In genomic region chr1:10286244-10286643, GRCh38 we compare ENCODE assay signal across 19 cellular contexts.
A peak's percentile ranks its signal among the peaks of the same experiment; 100 is the strongest.
DNase-seq lines count a peak whose midpoint lies in the region; ATAC-seq and TF ChIP-seq lines count a peak whose summit lies in the region.
"Had no signal": no experiment of that assay in that cellular context is flagged by ENCODE, and none has a peak within 500 bp of the region (broad histone marks: within the 10 kb centered on the region; RNA-seq: fewer than 3 reads in every experiment).

No MANE protein-coding gene starts in this region.

- no peak overlapping the region for H3K4me3 Mint-ChIP-seq in activated CD4-positive, alpha-beta T cell treated with anti-CD3 and anti-CD28 coated beads, Interleukin-2, amount 10 ng/mL, durations not matched to agents 24 days and 14 days
- H3K4me3 Mint-ChIP-seq: natural killer cell treated with Interleukin-12 subunit alpha and Interleukin-12 subunit beta and Interleukin-15 and Interleukin-18, amount 100 ng/mL, for 72 hours had no signal

- H3K4me3 ChIP-seq in heart left ventricle (no peak overlapping the region), prostate gland (no peak overlapping the region), OCI-LY7 (ENCODE audit: low read depth, low read length, poor library complexity, severe bottlenecking) (no peak overlapping the region)
- H3K4me3 ChIP-seq: lung, tibial nerve had no signal

- no peak overlapping the region for H3K4me2 ChIP-seq in OCI-LY7 (ENCODE audit: low read length)

- H3K36me3 ChIP-seq in heart left ventricle = peaks cover 0 to 95% (median 73%) of the 10 kb centered on the region in 9 donors
- H3K36me3 ChIP-seq in prostate gland = no peaks in the 10 kb centered on the region
- no peaks in the 10 kb centered on the region for H3K36me3 ChIP-seq in OCI-LY7 (ENCODE audit: insufficient read depth, low read length)

- ATAC-seq in heart left ventricle (peak; percentile 95 to 98 (median 98)), sciatic nerve (no peak)
- ATAC-seq: natural killer cell treated with Interleukin-12 subunit alpha and Interleukin-12 subunit beta and Interleukin-15 and Interleukin-18, amount 100 ng/mL, for 72 hours had no signal

- no peaks in the 10 kb centered on the region for H3K9me3 Mint-ChIP-seq in activated CD4-positive, alpha-beta T cell treated with anti-CD3 and anti-CD28 coated beads, Interleukin-2, amount 10 ng/mL, durations not matched to agents 24 days and 14 days
- H3K9me3 Mint-ChIP-seq: natural killer cell treated with Interleukin-12 subunit alpha and Interleukin-12 subunit beta and Interleukin-15 and Interleukin-18, amount 100 ng/mL, for 72 hours had no signal

- H3K27me3 Mint-ChIP-seq in activated CD4-positive, alpha-beta T cell treated with anti-CD3 and anti-CD28 coated beads, Interleukin-2, amount 10 ng/mL, durations not matched to agents 24 days and 14 days = no peaks in the 10 kb centered on the region
- H3K27me3 Mint-ChIP-seq: natural killer cell treated with Interleukin-12 subunit alpha and Interleukin-12 subunit beta and Interleukin-15 and Interleukin-18, amount 100 ng/mL, for 72 hours had no signal

- TF ChIP-seq POLR2A in heart left ventricle (IDR thresholded peaks at IDR 0.05) (no peak), prostate gland (IDR thresholded peaks at IDR 0.05) (no peak)

- BruUV-seq in OCI-LY7 (replicated peaks; lab: Mats Ljungman, UMichigan) = no TSS peak

- WGBS in heart left ventricle, 4 donors = 30 to 54% (median 48%) methylated on average over 3 of the region's 3 CpGs
- 44% methylated on average over 3 of the region's 3 CpGs for WGBS in prostate gland

- H4K20me1 ChIP-seq in OCI-LY7 (ENCODE audit: insufficient read depth, low read length) = no peaks in the 10 kb centered on the region

- DNase-seq in activated CD4-positive, alpha-beta T cell treated with anti-CD3 and anti-CD28 coated beads, Interleukin-2, amount 10 ng/mL, durations not matched to agents 24 days and 14 days = peak; percentile 42
- no peak for DNase-seq in activated CD4-positive, alpha-beta T cell treated with anti-CD3 and anti-CD28 coated beads for 1 hour
- peak in 4 of 5 donors; percentile 25 to 59 (median 42) for DNase-seq in heart left ventricle
- DNase-seq in prostate gland (ENCODE audit: low spot score) = peak; percentile 12
- no peak for DNase-seq in RKO (ENCODE audit: low spot score)
- DNase-seq in OCI-LY7 (ENCODE audit: low spot score) = no peak
- DNase-seq in sciatic nerve (ENCODE audit: low spot score) = no peak
- DNase-seq in activated gamma-delta T cell (lab: John Stamatoyannopoulos, UW) = no peak
- DNase-seq: activated CD4-positive, CD25-positive, alpha-beta regulatory T cell treated with anti-CD3 and anti-CD28 coated beads, Interleukin-2, amount 50 U/mL, for 72 hours; activated gamma-delta T cell treated with Interleukin-2 at 50 U/mL for 16 hours; NCI-H2081; NCI-H526 treated with DMSO at 0.1 percent for 48 hours; stimulated activated CD4-positive, alpha-beta T cell treated with anti-CD3 and anti-CD28 coated beads, Interleukin-2, amount 100 ng/mL, for 24 hours; T-helper 9 cell had no signal

- H3K27me3 ChIP-seq in heart left ventricle (no peaks in the 10 kb centered on the region), prostate gland (replicated peaks; ENCODE audit: insufficient read depth) (no peaks in the 10 kb centered on the region)
- H3K27me3 ChIP-seq: tibial nerve had no signal

- H3K79me2 ChIP-seq in OCI-LY7 (ENCODE audit: insufficient read depth, low read depth, low read length) = no peaks in the 10 kb centered on the region

- no peak for TF ChIP-seq CTCF in heart left ventricle (IDR thresholded peaks at IDR 0.05)
- no peak for TF ChIP-seq CTCF in prostate gland (IDR thresholded peaks at IDR 0.05)
- no peak for TF ChIP-seq CTCF in OCI-LY7 (conservative IDR thresholded peaks at IDR 0.05; ENCODE audit: low read length)

- H3K27ac Mint-ChIP-seq in activated CD4-positive, alpha-beta T cell treated with anti-CD3 and anti-CD28 coated beads, Interleukin-2, amount 10 ng/mL, durations not matched to agents 24 days and 14 days = no peak overlapping the region
- H3K27ac Mint-ChIP-seq: natural killer cell treated with Interleukin-12 subunit alpha and Interleukin-12 subunit beta and Interleukin-15 and Interleukin-18, amount 100 ng/mL, for 72 hours had no signal

- no peaks in the 10 kb centered on the region for H3K9me3 ChIP-seq in heart left ventricle
- H3K9me3 ChIP-seq in prostate gland = no peaks in the 10 kb centered on the region
- no peaks in the 10 kb centered on the region for H3K9me3 ChIP-seq in OCI-LY7 (ENCODE audit: low read length)
- H3K9me3 ChIP-seq: tibial nerve had no signal

- POLR2A ChIA-PET in OCI-LY7 (lab: Charles Lee) = interaction anchor here (0.7 kb wide), 1 partner anchor 930 kb away, joined by 3 read pairs; no protein-coding TSS in a partner anchor

- H3K4me1 ChIP-seq in heart left ventricle (peaks cover 3 to 49% (median 23%) of the 10 kb centered on the region in 12 donors), prostate gland (replicated peaks) (no peaks in the 10 kb centered on the region), OCI-LY7 (ENCODE audit: insufficient read depth, low read length, poor library complexity, severe bottlenecking) (no peaks in the 10 kb centered on the region)
- H3K4me1 ChIP-seq: tibial nerve had no signal

- intact Hi-C loops in activated CD4-positive, alpha-beta T cell treated with anti-CD3 and anti-CD28 coated beads, Interleukin-2, amount 10 ng/mL, durations not matched to agents 24 days and 14 days (cut with micrococcal nuclease) = no loop called here
- intact Hi-C loops in heart left ventricle (cut with DNase I) (loop anchor here in 4 of 10 donors (5.0 to 10.0 kb wide), 2 partner anchors 71 to 74 kb away; partner anchors contain the start of gene KIF1B (in 4 of the 4)), prostate gland (cut with DNase I) (loop anchor here (5.0 kb wide), 1 partner anchor 74 kb away; the partner anchor contains the start of gene KIF1B), OCI-LY7 (cut with micrococcal nuclease; ENCODE audit: unreplicated experiment) (no loop called here), sciatic nerve (cut with DNase I) (no loop called here)

- no peak overlapping the region for H2AFZ ChIP-seq in OCI-LY7 (ENCODE audit: low read length)

- peaks cover 9% of the 10 kb centered on the region for H3K36me3 Mint-ChIP-seq in activated CD4-positive, alpha-beta T cell treated with anti-CD3 and anti-CD28 coated beads, Interleukin-2, amount 10 ng/mL, durations not matched to agents 24 days and 14 days (ENCODE audit: low read depth)
- H3K36me3 Mint-ChIP-seq: natural killer cell treated with Interleukin-12 subunit alpha and Interleukin-12 subunit beta and Interleukin-15 and Interleukin-18, amount 100 ng/mL, for 72 hours had no signal

- peaks cover 21% of the 10 kb centered on the region for H3K4me1 Mint-ChIP-seq in activated CD4-positive, alpha-beta T cell treated with anti-CD3 and anti-CD28 coated beads, Interleukin-2, amount 10 ng/mL, durations not matched to agents 24 days and 14 days

- CTCF ChIA-PET in OCI-LY7 (lab: Charles Lee; ENCODE audit: unreplicated experiment) = no interaction called here

- peak overlapping the region; percentile 27 to 84 (median 72) for H3K27ac ChIP-seq in heart left ventricle
- peak overlapping the region in 1 of 2 donors; percentile 25 for H3K27ac ChIP-seq in prostate gland
- no peak overlapping the region for H3K27ac ChIP-seq in OCI-LY7 (ENCODE audit: low read depth, low read length, poor library complexity, severe bottlenecking)
- H3K27ac ChIP-seq: 22Rv1, C4-2B, tibial nerve had no signal

- no peaks in the 10 kb centered on the region for H3K9me2 ChIP-seq in OCI-LY7 (ENCODE audit: insufficient read depth, low read length)

Comparison
In these comparisons a context has a peak if more than half of its experiments do, and no peak if none do; other contexts are left out.
1. DNase-seq: peak in activated CD4-positive, alpha-beta T cell treated with anti-CD3 and anti-CD28 coated beads, Interleukin-2, amount 10 ng/mL, durations not matched to agents 24 days and 14 days (single experiment), heart left ventricle (4 of 5) and prostate gland (single experiment); none in activated CD4-positive, alpha-beta T cell treated with anti-CD3 and anti-CD28 coated beads for 1 hour (single experiment), RKO (single experiment), OCI-LY7 (single experiment), sciatic nerve (single experiment) and activated gamma-delta T cell (single experiment).